ENCODE assay signal across 8 cellular contexts in genomic region chr2:27379840-27380625, GRCh38. TPM values are rescaled to one million over a fixed set of nuclear protein-coding genes. Genes with fewer than 3 reads are reported as not detected.
DNase-seq lines count a peak whose midpoint lies in the region; ATAC-seq and TF ChIP-seq lines count a peak whose summit lies in the region.

No MANE protein-coding gene starts in this region.

- CTCF ChIA-PET in CD4-positive, alpha-beta T cell (lab: Charles Lee): interaction anchor here (1.1 to 1.2 kb wide), 2 partner anchors 10 to 51 kb away, joined by 4 to 5 read pairs; partner anchors contain the start of gene EIF2B4
- CTCF ChIA-PET in naive thymus-derived CD4-positive, alpha-beta T cell (lab: Charles Lee): interaction anchor here (0.8 to 2.1 kb wide), 3 partner anchors 9 to 16 kb away, joined by 3 to 10 read pairs (median 3); partner anchors contain the start of genes EIF2B4 and SNX17

- peaks cover 79% of the 10 kb centered on the region for H3K36me3 Mint-ChIP-seq in CD4-positive, alpha-beta T cell (ENCODE audit: low read depth)
- peaks cover 6 to 37% (median 23%) of the 10 kb centered on the region in 5 donors for H3K36me3 Mint-ChIP-seq in naive thymus-derived CD4-positive, alpha-beta T cell

- H3K4me1 ChIP-seq in naive thymus-derived CD4-positive, alpha-beta T cell (ENCODE audit: control insufficient read depth in 2 of 2, insufficient read depth in 2 of 2, low read length in 2 of 2): peaks cover 9 to 10% of the 10 kb centered on the region in 2 donors
- H3K4me1 ChIP-seq in upper lobe of left lung: peaks cover 15 to 38% (median 22%) of the 10 kb centered on the region in 4 donors

- no peak for TF ChIP-seq CTCF in CD4-positive, alpha-beta T cell (IDR thresholded peaks at IDR 0.05)
- TF ChIP-seq CTCF in upper lobe of left lung (IDR thresholded peaks at IDR 0.05): no peak

- peak overlapping the region; percentile 93 for H3K4me3 Mint-ChIP-seq in CD4-positive, alpha-beta T cell
- peak overlapping the region; percentile 85 to 94 (median 90) for H3K4me3 Mint-ChIP-seq in naive thymus-derived CD4-positive, alpha-beta T cell

- H3K36me3 ChIP-seq in MG63 (peaks cover 83% of the 10 kb centered on the region), upper lobe of left lung (peaks cover 34 to 77% (median 56%) of the 10 kb centered on the region in 4 donors)
- H3K36me3 ChIP-seq in naive thymus-derived CD4-positive, alpha-beta T cell (ENCODE audit: control insufficient read depth in 2 of 3, insufficient read depth in 3 of 3, low read length in 3 of 3): peaks cover 0 to 68% (median 22%) of the 10 kb centered on the region in 3 experiments

- no peaks in the 10 kb centered on the region for H3K27me3 Mint-ChIP-seq in CD4-positive, alpha-beta T cell
- H3K27me3 Mint-ChIP-seq in naive thymus-derived CD4-positive, alpha-beta T cell: no peaks in the 10 kb centered on the region

- intact Hi-C loops in CD4-positive, alpha-beta T cell (cut with DNase I, micrococcal nuclease): loop anchor here in 1 of 2 experiments (1.0 to 5.0 kb wide), 5 partner anchors 10 to 247 kb away; partner anchors contain the start of genes CCDC121, EIF2B4, GPN1 and NRBP1
- intact Hi-C loops in naive thymus-derived CD4-positive, alpha-beta T cell (cut with micrococcal nuclease): loop anchor here (1.0 to 2.0 kb wide), 5 partner anchors 10 to 109 kb away; partner anchors contain the start of genes EIF2B4 (in 2 of the 2), NRBP1 (in 2 of the 2), PPM1G (in 2 of the 2) and SNX17 (in 2 of the 2)

- H3K27ac Mint-ChIP-seq in CD4-positive, alpha-beta T cell: peak overlapping the region; percentile 91
- H3K27ac Mint-ChIP-seq in naive thymus-derived CD4-positive, alpha-beta T cell: peak overlapping the region; percentile 87 to 97 (median 93)

- ATAC-seq in CD4-positive, alpha-beta T cell (ENCODE audit: poor library complexity): peak; percentile 11
- ATAC-seq in GM19455 (IDR thresholded peaks at IDR 0.05; ENCODE audit: unreplicated experiment): peak; percentile 46
- peak; percentile 60 for ATAC-seq in naive thymus-derived CD4-positive, alpha-beta T cell
- peak; percentile 2 to 76 for ATAC-seq in upper lobe of left lung (ENCODE audit: low FRiP score in 2 of 2)

- H3K9me3 ChIP-seq in CD4-positive, alpha-beta T cell (ENCODE audit: control insufficient read depth, low read length): no peaks in the 10 kb centered on the region
- H3K9me3 ChIP-seq in MG63 (no peaks in the 10 kb centered on the region), upper lobe of left lung (no peaks in the 10 kb centered on the region)
- no peaks in the 10 kb centered on the region for H3K9me3 ChIP-seq in naive thymus-derived CD4-positive, alpha-beta T cell (ENCODE audit: control insufficient read depth in 2 of 3, low read length in 3 of 3)

- H3K4me3 ChIP-seq in MG63 (peak overlapping the region; percentile 59), upper lobe of left lung (peak overlapping the region; percentile 63 to 92 (median 84))
- peak overlapping the region; percentile 67 for H3K4me3 ChIP-seq in naive thymus-derived CD4-positive, alpha-beta T cell (ENCODE audit: low read length)

- H3K27me3 ChIP-seq in CD4-positive, alpha-beta T cell (ENCODE audit: control insufficient read depth, insufficient read depth, low read length): no peaks in the 10 kb centered on the region
- no peaks in the 10 kb centered on the region for H3K27me3 ChIP-seq in MG63
- H3K27me3 ChIP-seq in naive thymus-derived CD4-positive, alpha-beta T cell (ENCODE audit: control insufficient read depth in 2 of 2, insufficient read depth in 2 of 2, low read length in 2 of 2): no peaks in the 10 kb centered on the region
- no peaks in the 10 kb centered on the region for H3K27me3 ChIP-seq in upper lobe of left lung

- no peaks in the 10 kb centered on the region for H3K9me3 Mint-ChIP-seq in CD4-positive, alpha-beta T cell
- H3K9me3 Mint-ChIP-seq in naive thymus-derived CD4-positive, alpha-beta T cell: no peaks in the 10 kb centered on the region

- peaks cover 32% of the 10 kb centered on the region for H3K4me1 Mint-ChIP-seq in CD4-positive, alpha-beta T cell (ENCODE audit: low read depth)
- H3K4me1 Mint-ChIP-seq in naive thymus-derived CD4-positive, alpha-beta T cell: peaks cover 21 to 33% (median 30%) of the 10 kb centered on the region in 7 donors

- no peak for TF ChIP-seq POLR2A in upper lobe of left lung (IDR thresholded peaks at IDR 0.05)

- POLR2A ChIA-PET in CD4-positive, alpha-beta T cell (lab: Charles Lee): interaction anchor here (0.7 to 2.9 kb wide), 14 partner anchors 8 to 329 kb away, joined by 3 to 30 read pairs (median 8); partner anchors contain the start of genes CCDC121, EIF2B4, GPN1 and GTF3C2
- POLR2A ChIA-PET in naive thymus-derived CD4-positive, alpha-beta T cell (lab: Charles Lee): interaction anchor here (0.6 to 4.4 kb wide), 11 partner anchors 10 to 284 kb away, joined by 3 to 67 read pairs (median 5); partner anchors contain the start of genes EIF2B4, GTF3C2, MPV17 and NRBP1

- DNase-seq in CD4-positive, alpha-beta T cell: peak in 4 of 10 experiments; percentile 27 to 54 (median 32)
- DNase-seq in MG63 (no peak), fibroblast of gingiva (ENCODE audit: low read depth) (peak; percentile 21), upper lobe of left lung (peak; percentile 25 to 68), D341Med (ENCODE audit: low spot score) (no peak)
- DNase-seq in activated CD4-positive, alpha-beta T cell treated with anti-CD3 and anti-CD28 coated beads, Interleukin-2, amount 50 U/mL, for 48 hours: peak; percentile 60 to 69
- DNase-seq in naive thymus-derived CD4-positive, alpha-beta T cell: peak in 5 of 9 donors; percentile 18 to 54 (median 21)

- peak overlapping the region; percentile 80 for H3K27ac ChIP-seq in CD4-positive, alpha-beta T cell (ENCODE audit: low read depth, low read length)
- peak overlapping the region; percentile 85 for H3K27ac ChIP-seq in naive thymus-derived CD4-positive, alpha-beta T cell (ENCODE audit: low read depth, low read length)
- H3K27ac ChIP-seq in upper lobe of left lung: peak overlapping the region; percentile 84 to 95 (median 90)

- TF ChIP-seq EP300 in upper lobe of left lung (IDR thresholded peaks at IDR 0.05): no peak

- 1 to 2% methylated on average over 15 to 18 of the region's 35 CpGs for WGBS in upper lobe of left lung, 2 donors

RNA-seq across cellular contexts. Expression of gene ZNF513, which starts 0.5 kb away (rescaled TPM):
- total RNA-seq in CD4-positive, alpha-beta T cell: 10 to 100 TPM; 22.8 to 22.9 TPM
- 0.74 and 6.5 TPM in 2 replicates for total RNA-seq in MG63 (2014; rRNA removed; shearing (Covaris generic); ENCODE audit: low replicate concordance)
- total RNA-seq in naive thymus-derived CD4-positive, alpha-beta T cell: 10 to 100 TPM; 15.6 to 23.2 (median 19.2) TPM
- 1 to 10 TPM; 2.6 to 8.1 TPM for polyA plus RNA-seq in naive thymus-derived CD4-positive, alpha-beta T cell
- total RNA-seq in upper lobe of left lung: 10 to 100 TPM in 5 of 6 donors, 1 to 10 TPM in 1; 9.3 to 31.4 (median 18.0) TPM

RNA-seq across cellular contexts. Expression of gene SNX17, which starts 9.6 kb away (rescaled TPM):
- 10 to 100 TPM; 66.3 to 67.9 TPM for total RNA-seq in CD4-positive, alpha-beta T cell
- total RNA-seq in MG63 (2014; rRNA removed; shearing (Covaris generic); ENCODE audit: low replicate concordance): 195 and 280 TPM in 2 replicates
- total RNA-seq in naive thymus-derived CD4-positive, alpha-beta T cell: 100 to 1,000 TPM in 3 of 5 experiments, 10 to 100 TPM in 2; 71.0 to 128 (median 111) TPM
- polyA plus RNA-seq in naive thymus-derived CD4-positive, alpha-beta T cell: 100 to 1,000 TPM; 187 to 209 TPM
- 100 to 1,000 TPM in 3 of 6 donors, 10 to 100 TPM in 3; 69.1 to 142 (median 113) TPM for total RNA-seq in upper lobe of left lung

RNA-seq across cellular contexts. Expression of gene EIF2B4, which starts 9.9 kb away (rescaled TPM):
- 10 to 100 TPM; 33.2 to 34.0 TPM for total RNA-seq in CD4-positive, alpha-beta T cell
- 33.6 and 48.0 TPM in 2 replicates for total RNA-seq in MG63 (2014; rRNA removed; shearing (Covaris generic); ENCODE audit: low replicate concordance)
- 10 to 100 TPM; 36.5 to 56.1 (median 44.1) TPM for total RNA-seq in naive thymus-derived CD4-positive, alpha-beta T cell
- polyA plus RNA-seq in naive thymus-derived CD4-positive, alpha-beta T cell: 10 to 100 TPM; 23.8 to 42.2 TPM
- total RNA-seq in upper lobe of left lung: 10 to 100 TPM; 24.8 to 48.2 (median 29.8) TPM

RNA-seq across cellular contexts. Expression of gene GTF3C2, which starts 23.5 kb away (rescaled TPM):
- total RNA-seq in CD4-positive, alpha-beta T cell: 10 to 100 TPM; 54.6 to 56.8 TPM
- 53.5 and 56.5 TPM in 2 replicates for total RNA-seq in MG63 (2014; rRNA removed; shearing (Covaris generic); ENCODE audit: low replicate concordance)
- 100 to 1,000 TPM in 1 of 5 experiments, 10 to 100 TPM in 4; 68.0 to 106 (median 78.3) TPM for total RNA-seq in naive thymus-derived CD4-positive, alpha-beta T cell
- polyA plus RNA-seq in naive thymus-derived CD4-positive, alpha-beta T cell: 10 to 100 TPM; 26.6 to 56.1 TPM
- total RNA-seq in upper lobe of left lung: 100 to 1,000 TPM in 1 of 6 donors, 10 to 100 TPM in 5; 43.9 to 104 (median 48.9) TPM

RNA-seq across cellular contexts. Expression of gene PPM1G, which starts 29.4 kb away (rescaled TPM):
- 10 to 100 TPM; 30.4 to 31.2 TPM for total RNA-seq in CD4-positive, alpha-beta T cell
- 139 and 145 TPM in 2 replicates for total RNA-seq in MG63 (2014; rRNA removed; shearing (Covaris generic); ENCODE audit: low replicate concordance)
- 100 to 1,000 TPM in 1 of 5 experiments, 10 to 100 TPM in 4; 39.5 to 101 (median 45.1) TPM for total RNA-seq in naive thymus-derived CD4-positive, alpha-beta T cell
- 100 to 1,000 TPM in 1 of 2 donors, 10 to 100 TPM in 1; 74.4 to 107 TPM for polyA plus RNA-seq in naive thymus-derived CD4-positive, alpha-beta T cell
- total RNA-seq in upper lobe of left lung: 10 to 100 TPM; 39.8 to 60.6 (median 55.3) TPM

Comparison
In these comparisons a context has a peak if more than half of its experiments do, and no peak if none do; other contexts are left out.
1. DNase-seq: peak in activated CD4-positive, alpha-beta T cell treated with anti-CD3 and anti-CD28 coated beads, Interleukin-2, amount 50 U/mL, for 48 hours (2 of 2), fibroblast of gingiva (single experiment), naive thymus-derived CD4-positive, alpha-beta T cell (5 of 9) and upper lobe of left lung (2 of 2); none in MG63 (single experiment) and D341Med (single experiment).
2. Peak in every context shown above with its lines, with median percentiles within 50 percentile points of each other: ATAC-seq, H3K27ac ChIP-seq and H3K4me3 ChIP-seq.